In the genomic region with DNA sequence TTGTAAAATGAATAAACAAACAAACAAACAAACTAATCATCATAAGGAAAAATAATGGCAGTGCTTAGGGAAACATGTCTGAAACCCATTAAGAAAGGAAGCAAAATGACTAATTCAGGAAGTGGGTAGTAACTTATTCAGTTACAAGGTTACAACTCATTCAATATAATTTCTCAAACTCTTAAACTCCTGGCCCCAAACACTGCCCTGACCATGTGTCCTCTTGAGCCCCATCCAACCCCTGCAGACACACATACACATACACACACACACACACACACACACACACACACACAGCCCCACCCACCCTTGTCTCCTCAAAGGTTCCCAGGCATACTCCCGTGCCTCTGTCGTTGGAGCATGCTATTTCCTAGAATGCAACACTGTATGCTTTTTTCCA, we compare ENCODE assay signal across 9 cellular contexts.
A peak's percentile ranks its signal among the peaks of the same experiment; 100 is the strongest.
DNase-seq lines count a peak whose midpoint lies in the region; ATAC-seq and TF ChIP-seq lines count a peak whose summit lies in the region.
"Had no signal": no experiment of that assay in that cellular context is flagged by ENCODE, and none has a peak within 500 bp of the region (broad histone marks: within the 10 kb centered on the region; RNA-seq: fewer than 3 reads in every experiment).

No MANE protein-coding gene starts in this region.

- WGBS in heart right ventricle, 2 donors, result 43 to 52% methylated on average over 2 of the region's 2 CpGs

- H3K27me3 ChIP-seq in RWPE2 (ENCODE audit: insufficient read depth, poor library complexity, severe bottlenecking) (no peaks in the 10 kb centered on the region), heart right ventricle (no peaks in the 10 kb centered on the region)

- H3K4me1 ChIP-seq in RWPE2 (ENCODE audit: insufficient read depth, poor library complexity, severe bottlenecking) (peaks cover 8% of the 10 kb centered on the region), heart right ventricle (no peaks in the 10 kb centered on the region)

- H3K27ac ChIP-seq in RWPE2 (ENCODE audit: poor library complexity, severe bottlenecking) (no peak overlapping the region), heart right ventricle (no peak overlapping the region)

- ATAC-seq in GM18868 (IDR thresholded peaks at IDR 0.05; ENCODE audit: unreplicated experiment) (peak; percentile 77), HG03135 (IDR thresholded peaks at IDR 0.05; ENCODE audit: unreplicated experiment) (peak; percentile 71), RWPE2 (ENCODE audit: low read depth) (peak; percentile 58; the same call in 2 of the 3 replicates), heart right ventricle (no peak)

- H3K4me3 ChIP-seq in RWPE2 (ENCODE audit: severe bottlenecking) (no peak overlapping the region), heart right ventricle (no peak overlapping the region)

- TF ChIP-seq CTCF in RWPE2 (IDR thresholded peaks at IDR 0.05; ENCODE audit: poor library complexity, severe bottlenecking), result no peak
- TF ChIP-seq CTCF in heart right ventricle (IDR thresholded peaks at IDR 0.05), result no peak

- H3K9me3 ChIP-seq in RWPE2 (ENCODE audit: severe bottlenecking) (no peaks in the 10 kb centered on the region), heart right ventricle (peaks cover 0 to 7% (median 0%) of the 10 kb centered on the region in 11 donors)

- DNase-seq in RWPE2 (ENCODE audit: low spot score) (no peak), left kidney (ENCODE audit: low read depth, low spot score) (peak; percentile 18), heart right ventricle (no peak), NCI-H446 (lab: John Stamatoyannopoulos, UW) (no peak)
- no peak for DNase-seq in stimulated activated naive CD4-positive, alpha-beta T cell treated with Interleukin-2 at 50 U/mL for 16 hours (lab: John Stamatoyannopoulos, UW)
- DNase-seq in stimulated activated CD4-positive, alpha-beta T cell treated with anti-CD3 and anti-CD28 coated beads, Interleukin-2, amount 100 ng/mL, for 24 hours, result no peak
- DNase-seq: KBM-7 had no signal

- intact Hi-C loops in heart right ventricle (cut with DNase I), result no loop called here

- H3K36me3 ChIP-seq in RWPE2 (ENCODE audit: low read depth) (no peaks in the 10 kb centered on the region), heart right ventricle (no peaks in the 10 kb centered on the region)

Comparison
In these comparisons a context has a peak if more than half of its experiments do, and no peak if none do; other contexts are left out.
1. ATAC-seq: peak in GM18868 (single experiment), HG03135 (single experiment) and RWPE2 (single experiment); none in heart right ventricle (0 of 8).